ENCODE assay signal across 11 cellular contexts in genomic region chr10:3892440-3893101, GRCh38.
DNase-seq lines count a peak whose midpoint lies in the region; ATAC-seq and TF ChIP-seq lines count a peak whose summit lies in the region.
"Had no signal": no experiment of that assay in that cellular context is flagged by ENCODE, and none has a peak within 500 bp of the region (broad histone marks: within the 10 kb centered on the region; RNA-seq: fewer than 3 reads in every experiment).

No MANE protein-coding gene starts in this region.

- no peak overlapping the region for H3K4me2 ChIP-seq in IMR-90 (ENCODE audit: low read depth, low read length)

- WGBS in IMR-90 (ENCODE audit: extremely low coverage in 2 of 2, insufficient read length in 1 of 2), 2 experiments: 60% methylated on average over 1 of the region's 6 CpGs; no CpG with 5 or more reads in 1 of the 2 experiments

- H3K14ac ChIP-seq in IMR-90 (replicated peaks; ENCODE audit: low read depth, low read length): peak overlapping the region; percentile 59

- no peak overlapping the region for H3K4me3 ChIP-seq in IMR-90 (ENCODE audit: insufficient read depth, low read depth, low read length)
- H3K4me3 ChIP-seq: thoracic aorta had no signal

- no peak overlapping the region for H2AK9ac ChIP-seq in IMR-90 (replicated peaks; ENCODE audit: low read depth, low read length, poor library complexity)

- DNase-seq in IMR-90 (no peak), glomerular endothelial cell (ENCODE audit: extremely low read depth, low read depth, low spot score) (peak; percentile 81), OCI-M2 (lab: John Stamatoyannopoulos, UW; ENCODE audit: unreplicated experiment) (no peak)
- DNase-seq in activated T-cell treated with anti-CD3 and anti-CD28 coated beads, Interleukin-2, amount 50 U/mL, for 24 hours: peak; percentile 46
- DNase-seq in stimulated activated CD8-positive, alpha-beta memory T cell treated with anti-CD3 and anti-CD28 coated beads, Interleukin-12 subunit alpha, Interleukin-12 subunit beta, amount 100 ng/mL, for 4 hours (ENCODE audit: low read depth): peak; percentile 15
- DNase-seq: DMS53, NCI-H1694 had no signal

- no peak overlapping the region for H3K4me3 Mint-ChIP-seq in activated T-cell treated with anti-CD3 and anti-CD28 coated beads, Interleukin-2, amount 50 U/mL, for 24 hours

- H3K18ac ChIP-seq in IMR-90 (ENCODE audit: low read depth, low read length): peak overlapping the region; percentile 90

- no peak for TF ChIP-seq RAD21 in IMR-90 (IDR thresholded peaks at IDR 0.05; ENCODE audit: low read length)

- no peaks in the 10 kb centered on the region for H3K9me3 Mint-ChIP-seq in activated T-cell treated with anti-CD3 and anti-CD28 coated beads, Interleukin-2, amount 50 U/mL, for 24 hours
- H3K9me3 Mint-ChIP-seq: activated naive CD4-positive, alpha-beta T cell treated with anti-CD3 and anti-CD28 coated beads, Interleukin-2, amount 50 U/mL, for 72 hours had no signal

- peaks cover 58% of the 10 kb centered on the region for H3K4me1 Mint-ChIP-seq in activated T-cell treated with anti-CD3 and anti-CD28 coated beads, Interleukin-2, amount 50 U/mL, for 24 hours (ENCODE audit: low read depth)

- H3K4me1 ChIP-seq in IMR-90 (ENCODE audit: control insufficient read depth, insufficient read depth, low read length): peaks cover 28% of the 10 kb centered on the region

- H2BK5ac ChIP-seq in IMR-90 (ENCODE audit: low read depth, low read length, poor library complexity, severe bottlenecking): peak overlapping the region; percentile 36

- H4K91ac ChIP-seq in IMR-90 (ENCODE audit: insufficient read depth, low read depth, low read length): peak overlapping the region; percentile 81

- peak overlapping the region; percentile 40 for H2AFZ ChIP-seq in IMR-90 (replicated peaks; ENCODE audit: low read length, poor library complexity)

- no peak overlapping the region for H3K9ac ChIP-seq in IMR-90 (ENCODE audit: low read depth, low read length)

- no TSS peak for BruUV-seq in IMR-90 (replicated peaks; lab: Mats Ljungman, UMichigan)

- peak overlapping the region; percentile 78 for H2AK5ac ChIP-seq in IMR-90 (ENCODE audit: low read depth, low read length)

- no peaks in the 10 kb centered on the region for H3K9me3 ChIP-seq in IMR-90 (ENCODE audit: control insufficient read depth, insufficient read depth, low read length)
- H3K9me3 ChIP-seq: thoracic aorta had no signal

- peak overlapping the region; percentile 62 for H3K4ac ChIP-seq in IMR-90 (ENCODE audit: low read depth, low read length)

- peak overlapping the region; percentile 62 for H2BK120ac ChIP-seq in IMR-90 (ENCODE audit: low read depth, low read length)

- peak overlapping the region; percentile 80 for H3K27ac Mint-ChIP-seq in activated T-cell treated with anti-CD3 and anti-CD28 coated beads, Interleukin-2, amount 50 U/mL, for 24 hours

- H4K8ac ChIP-seq in IMR-90 (ENCODE audit: low read depth in 2 of 2, low read length in 2 of 2): peak overlapping the region in 1 of 2 experiments; percentile 25; a peak in 1 of 4 replicates

- H3K27ac ChIP-seq in IMR-90 (ENCODE audit: insufficient read depth, low read length): no peak overlapping the region
- H3K27ac ChIP-seq: thoracic aorta had no signal

- no peaks in the 10 kb centered on the region for H3K27me3 Mint-ChIP-seq in activated T-cell treated with anti-CD3 and anti-CD28 coated beads, Interleukin-2, amount 50 U/mL, for 24 hours

- peaks cover 0 to 7% of the 10 kb centered on the region in 2 experiments; a peak in 2 of 4 replicates for H3K79me1 ChIP-seq in IMR-90 (ENCODE audit: low read depth in 1 of 2, low read length in 2 of 2)

- dilution Hi-C loops in IMR-90 (cut with HindIII; ENCODE audit: low sequenced_read_pairs, unreplicated experiment): no loop called here

- POLR2A ChIA-PET in IMR-90 (lab: Charles Lee; ENCODE audit: unreplicated experiment): interaction anchor here (0.6 to 2.0 kb wide), 2 partner anchors 9 to 108 kb away, joined by 4 to 6 read pairs; partner anchors contain the start of gene KLF6

- ATAC-seq in IMR-90 (ENCODE audit: low read depth) (no peak), GM21576 (IDR thresholded peaks at IDR 0.05; ENCODE audit: unreplicated experiment) (no peak), GM21526 (IDR thresholded peaks at IDR 0.05; ENCODE audit: low FRiP score, unreplicated experiment) (no peak)

- no peaks in the 10 kb centered on the region for H3K36me3 Mint-ChIP-seq in activated T-cell treated with anti-CD3 and anti-CD28 coated beads, Interleukin-2, amount 50 U/mL, for 24 hours (ENCODE audit: low read depth)
- H3K36me3 Mint-ChIP-seq: activated naive CD4-positive, alpha-beta T cell treated with anti-CD3 and anti-CD28 coated beads, Interleukin-2, amount 50 U/mL, for 72 hours had no signal

- TF ChIP-seq CTCF in IMR-90 (conservative IDR thresholded peaks at IDR 0.05; ENCODE audit: low read depth, low read length): no peak

- no peaks in the 10 kb centered on the region for H4K20me1 ChIP-seq in IMR-90 (ENCODE audit: insufficient read depth, low read length)

- H3K9me1 ChIP-seq in IMR-90 (ENCODE audit: insufficient read depth, low read length): peaks cover 11% of the 10 kb centered on the region

- H2BK15ac ChIP-seq in IMR-90 (ENCODE audit: low read depth, low read length): peak overlapping the region; percentile 75; the same call in 2 of the 3 replicates

- in situ Hi-C loops in IMR-90 (cut with MboI; ENCODE audit: low sequenced_read_pairs): no loop called here

- no peak for TF ChIP-seq POLR2A in IMR-90 (IDR thresholded peaks at IDR 0.05; ENCODE audit: low read depth, low read length)

- H2BK20ac ChIP-seq in IMR-90 (ENCODE audit: low read depth, low read length): peak overlapping the region; percentile 64

- peak overlapping the region; percentile 48; the same call in 1 of the 2 replicates for H3K23ac ChIP-seq in IMR-90 (ENCODE audit: low read depth, low read length)

- intact Hi-C loops in IMR-90 (cut with micrococcal nuclease): loop anchor here (2.0 kb wide), 1 partner anchor 644 kb away; no protein-coding TSS in a partner anchor

- peak overlapping the region; percentile 84 for H4K5ac ChIP-seq in IMR-90 (ENCODE audit: low read depth, low read length)

- CTCF ChIA-PET in IMR-90 (lab: Yijun Ruan, JAX): interaction anchor here (0.6 kb wide), 1 partner anchor 41 kb away, joined by 3 read pairs; no protein-coding TSS in a partner anchor

- H3K56ac ChIP-seq in IMR-90 (ENCODE audit: extremely low read depth, insufficient read depth, low read length): no peak overlapping the region

- no peaks in the 10 kb centered on the region for H3K36me3 ChIP-seq in IMR-90 (ENCODE audit: control insufficient read depth, insufficient read depth, low read length)
- H3K36me3 ChIP-seq: thoracic aorta had no signal

- H3K27me3 ChIP-seq in IMR-90 (ENCODE audit: control insufficient read depth, insufficient read depth, low read length): no peaks in the 10 kb centered on the region

TF ChIP-seq in IMR-90, 13 proteins besides CTCF, POLR2A, EP300 and RAD21:
- TF ChIP-seq USF2 (IDR thresholded peaks at IDR 0.05; ENCODE audit: low read depth, low read length) (no peak), FOS (IDR thresholded peaks at IDR 0.05; ENCODE audit: low read depth, low read length) (no peak), ELK1 (IDR thresholded peaks at IDR 0.05; ENCODE audit: borderline replicate concordance, low read depth, low read length) (no peak), NFE2L2 (IDR thresholded peaks at IDR 0.05; ENCODE audit: low read depth, low read length) (no peak), MAZ (IDR thresholded peaks at IDR 0.05; ENCODE audit: borderline replicate concordance, low read depth, low read length) (no peak), SMC3 (IDR thresholded peaks at IDR 0.05; ENCODE audit: low read depth, low read length) (no peak), CEBPB (IDR thresholded peaks at IDR 0.05; ENCODE audit: low read depth, low read length) (no peak), MXI1 (IDR thresholded peaks at IDR 0.05; ENCODE audit: borderline replicate concordance, low read depth, low read length) (no peak), RCOR1 (IDR thresholded peaks at IDR 0.05; ENCODE audit: insufficient replicate concordance, low read length) (no peak), CHD1 (IDR thresholded peaks at IDR 0.05; ENCODE audit: low read depth, low read length) (no peak), BHLHE40 (IDR thresholded peaks at IDR 0.05; ENCODE audit: low read depth, low read length) (no peak), MAFK (IDR thresholded peaks at IDR 0.05; ENCODE audit: low read depth, low read length) (no peak), RFX5 (IDR thresholded peaks at IDR 0.05; ENCODE audit: low read depth, low read length) (no peak)

Comparison
In these comparisons a context has a peak if more than half of its experiments do, and no peak if none do; other contexts are left out.
1. DNase-seq: peak in activated T-cell treated with anti-CD3 and anti-CD28 coated beads, Interleukin-2, amount 50 U/mL, for 24 hours (single experiment), glomerular endothelial cell (single experiment) and stimulated activated CD8-positive, alpha-beta memory T cell treated with anti-CD3 and anti-CD28 coated beads, Interleukin-12 subunit alpha, Interleukin-12 subunit beta, amount 100 ng/mL, for 4 hours (single experiment); none in IMR-90 (single experiment) and OCI-M2 (single experiment).